Comparison of ENCODE assay signal across 16 cellular contexts in genomic region chr21:45282283-45283018, GRCh38. TPM values are rescaled to one million over a fixed set of nuclear protein-coding genes. Genes with fewer than 3 reads are reported as not detected.
DNase-seq lines count a peak whose midpoint lies in the region; ATAC-seq and TF ChIP-seq lines count a peak whose summit lies in the region.
"Had no signal": no experiment of that assay in that cellular context is flagged by ENCODE, and none has a peak within 500 bp of the region (broad histone marks: within the 10 kb centered on the region; RNA-seq: fewer than 3 reads in every experiment).

No MANE protein-coding gene starts in this region.

- no peak overlapping the region for H2AK5ac ChIP-seq in IMR-90 (ENCODE audit: low read depth, low read length)

- no peak overlapping the region for H3K56ac ChIP-seq in IMR-90 (ENCODE audit: extremely low read depth, insufficient read depth, low read length)

- no peak overlapping the region for H3K4me3 Mint-ChIP-seq in activated T-cell treated with anti-CD3 and anti-CD28 coated beads, Interleukin-2, amount 50 U/mL, for 4 hours

- ATAC-seq in activated T-cell treated with anti-CD3 and anti-CD28 coated beads, Interleukin-2, amount 50 U/mL, for 4 hours = no peak
- no peak for ATAC-seq in IMR-90 (ENCODE audit: low read depth)
- ATAC-seq in lower lobe of right lung = no peak
- no peak for ATAC-seq in HG02763 (IDR thresholded peaks at IDR 0.05; ENCODE audit: unreplicated experiment)
- no peak for ATAC-seq in HG03039 (IDR thresholded peaks at IDR 0.05; ENCODE audit: unreplicated experiment)
- ATAC-seq: A549 had no signal

- no peak for TF ChIP-seq CTCF in IMR-90 (conservative IDR thresholded peaks at IDR 0.05; ENCODE audit: low read depth, low read length)
- TF ChIP-seq CTCF in lower lobe of right lung (IDR thresholded peaks at IDR 0.05) = no peak
- TF ChIP-seq CTCF in suprapubic skin (IDR thresholded peaks at IDR 0.05) = no peak

- peak; percentile 13 for DNase-seq in activated T-cell treated with anti-CD3 and anti-CD28 coated beads, Interleukin-2, amount 50 U/mL, for 1 hour
- no peak for DNase-seq in activated T-cell treated with anti-CD3 and anti-CD28 coated beads, Interleukin-2, amount 50 U/mL, for 4 hours
- DNase-seq in IMR-90 (no peak), lower lobe of right lung (peak; percentile 22), suprapubic skin (ENCODE audit: low spot score in 2 of 2) (peak; percentile 17 to 60), SK-N-DZ (ENCODE audit: low spot score) (no peak)
- DNase-seq: Caco-2, DMS53, HCEC 1CT, MV-4-11, NCI-H1417 treated with DMSO at 0.1 percent for 48 hours, NCI-H2029 treated with DMSO at 0.1 percent for 48 hours, NCI-H510A had no signal

- peaks cover 76% of the 10 kb centered on the region for H3K36me3 ChIP-seq in IMR-90 (ENCODE audit: control insufficient read depth, insufficient read depth, low read length)
- peaks cover 84% of the 10 kb centered on the region for H3K36me3 ChIP-seq in lower lobe of right lung
- peaks cover 82% of the 10 kb centered on the region for H3K36me3 ChIP-seq in suprapubic skin

- H2BK5ac ChIP-seq in IMR-90 (ENCODE audit: low read depth, low read length, poor library complexity, severe bottlenecking) = no peak overlapping the region

- 0 out of 2 replicates have a peak, but pooled peaks cover 4% of the 10 kb centered on the region for H3K9me1 ChIP-seq in IMR-90 (ENCODE audit: insufficient read depth, low read length)

- H3K9me3 ChIP-seq in IMR-90 (ENCODE audit: control insufficient read depth, insufficient read depth, low read length) = no peaks in the 10 kb centered on the region
- H3K9me3 ChIP-seq in lower lobe of right lung = no peaks in the 10 kb centered on the region
- no peaks in the 10 kb centered on the region for H3K9me3 ChIP-seq in suprapubic skin
- H3K9me3 ChIP-seq: A549, Caco-2 had no signal

- intact Hi-C loops in IMR-90 (cut with micrococcal nuclease) = no loop called here
- intact Hi-C loops in lower lobe of right lung (cut with DNase I) = no loop called here

- no peak overlapping the region for H4K8ac ChIP-seq in IMR-90 (ENCODE audit: low read depth in 2 of 2, low read length in 2 of 2)

- TF ChIP-seq RAD21 in IMR-90 (IDR thresholded peaks at IDR 0.05; ENCODE audit: low read length) = no peak

- H4K5ac ChIP-seq in IMR-90 (ENCODE audit: low read depth, low read length) = no peak overlapping the region

- H3K4me2 ChIP-seq in IMR-90 (ENCODE audit: low read depth, low read length) = no peak overlapping the region
- H3K4me2 ChIP-seq: A549 had no signal

- H3K27ac ChIP-seq in IMR-90 (ENCODE audit: insufficient read depth, low read length) (no peak overlapping the region), lower lobe of right lung (no peak overlapping the region), suprapubic skin (no peak overlapping the region)
- H3K27ac ChIP-seq: A549 had no signal

- peaks cover 38% of the 10 kb centered on the region for H3K36me3 Mint-ChIP-seq in activated T-cell treated with anti-CD3 and anti-CD28 coated beads, Interleukin-2, amount 50 U/mL, for 4 hours (ENCODE audit: insufficient read depth)

- no peak overlapping the region for H2BK20ac ChIP-seq in IMR-90 (ENCODE audit: low read depth, low read length)

- no peak overlapping the region for H3K4me3 ChIP-seq in IMR-90 (ENCODE audit: insufficient read depth, low read depth, low read length)
- H3K4me3 ChIP-seq in lower lobe of right lung = no peak overlapping the region
- no peak overlapping the region for H3K4me3 ChIP-seq in suprapubic skin
- H3K4me3 ChIP-seq: A549 had no signal

- no peak overlapping the region for H3K14ac ChIP-seq in IMR-90 (replicated peaks; ENCODE audit: low read depth, low read length)

- H3K27me3 Mint-ChIP-seq in activated T-cell treated with anti-CD3 and anti-CD28 coated beads, Interleukin-2, amount 50 U/mL, for 4 hours (ENCODE audit: low read depth) = no peaks in the 10 kb centered on the region

- in situ Hi-C loops in IMR-90 (cut with MboI; ENCODE audit: low sequenced_read_pairs) = loop anchor here (10.0 kb wide), 1 partner anchor 138 kb away; no protein-coding TSS in a partner anchor

- H4K91ac ChIP-seq in IMR-90 (ENCODE audit: insufficient read depth, low read depth, low read length) = no peak overlapping the region

- H3K9ac ChIP-seq in IMR-90 (ENCODE audit: low read depth, low read length) = no peak overlapping the region

- H2BK120ac ChIP-seq in IMR-90 (ENCODE audit: low read depth, low read length) = no peak overlapping the region

- H3K4ac ChIP-seq in IMR-90 (ENCODE audit: low read depth, low read length) = no peak overlapping the region

- BruUV-seq in IMR-90 (replicated peaks; lab: Mats Ljungman, UMichigan) = no TSS peak

- H3K4me1 ChIP-seq in IMR-90 (ENCODE audit: control insufficient read depth, insufficient read depth, low read length) (peaks cover 4% of the 10 kb centered on the region; the same call in 1 of the 2 replicates), lower lobe of right lung (peaks cover 6% of the 10 kb centered on the region), suprapubic skin (peaks cover 12% of the 10 kb centered on the region)
- H3K4me1 ChIP-seq: Caco-2 had no signal

- H4K20me1 ChIP-seq in IMR-90 (ENCODE audit: insufficient read depth, low read length) = peaks cover 92% of the 10 kb centered on the region

- peaks cover 7% of the 10 kb centered on the region for H3K4me1 Mint-ChIP-seq in activated T-cell treated with anti-CD3 and anti-CD28 coated beads, Interleukin-2, amount 50 U/mL, for 4 hours (ENCODE audit: low read depth)

- 96% methylated on average over 14 of the region's 22 CpGs; no CpG with 5 or more reads in 1 of the 2 experiments for WGBS in IMR-90 (ENCODE audit: extremely low coverage in 2 of 2, insufficient read length in 1 of 2), 2 experiments
- 87% methylated on average over 19 of the region's 22 CpGs for WGBS in suprapubic skin

- CTCF ChIA-PET in IMR-90 (lab: Yijun Ruan, JAX) = no interaction called here

- POLR2A ChIA-PET in IMR-90 (lab: Charles Lee; ENCODE audit: unreplicated experiment) = no interaction called here

- no peak overlapping the region for H2AFZ ChIP-seq in IMR-90 (replicated peaks; ENCODE audit: low read length, poor library complexity)

- H3K9me3 Mint-ChIP-seq in activated T-cell treated with anti-CD3 and anti-CD28 coated beads, Interleukin-2, amount 50 U/mL, for 4 hours = no peaks in the 10 kb centered on the region

- H3K18ac ChIP-seq in IMR-90 (ENCODE audit: low read depth, low read length) = no peak overlapping the region

- dilution Hi-C loops in IMR-90 (cut with HindIII; ENCODE audit: low sequenced_read_pairs, unreplicated experiment) = no loop called here

- no peak overlapping the region for H3K23ac ChIP-seq in IMR-90 (ENCODE audit: low read depth, low read length)

- H2AK9ac ChIP-seq in IMR-90 (replicated peaks; ENCODE audit: low read depth, low read length, poor library complexity) = peak overlapping the region; percentile 31

- peaks cover 20 to 85% of the 10 kb centered on the region in 2 experiments; a peak in 3 of 4 replicates for H3K79me1 ChIP-seq in IMR-90 (ENCODE audit: low read depth in 1 of 2, low read length in 2 of 2)

- no peak for TF ChIP-seq EP300 in suprapubic skin (IDR thresholded peaks at IDR 0.05)

- no peak for TF ChIP-seq POLR2A in IMR-90 (IDR thresholded peaks at IDR 0.05; ENCODE audit: low read depth, low read length)
- no peak for TF ChIP-seq POLR2A in suprapubic skin (IDR thresholded peaks at IDR 0.05)

- H3K27me3 ChIP-seq in IMR-90 (ENCODE audit: control insufficient read depth, insufficient read depth, low read length) (no peaks in the 10 kb centered on the region), lower lobe of right lung (ENCODE audit: low read depth) (no peaks in the 10 kb centered on the region), suprapubic skin (no peaks in the 10 kb centered on the region)

- H2BK15ac ChIP-seq in IMR-90 (ENCODE audit: low read depth, low read length) = no peak overlapping the region

TF ChIP-seq in IMR-90, 13 proteins besides CTCF, POLR2A, EP300 and RAD21:
- TF ChIP-seq FOS (IDR thresholded peaks at IDR 0.05; ENCODE audit: low read depth, low read length) (no peak), MXI1 (IDR thresholded peaks at IDR 0.05; ENCODE audit: borderline replicate concordance, low read depth, low read length) (no peak), RFX5 (IDR thresholded peaks at IDR 0.05; ENCODE audit: low read depth, low read length) (no peak), RCOR1 (IDR thresholded peaks at IDR 0.05; ENCODE audit: insufficient replicate concordance, low read length) (no peak)

RNA-seq across cellular contexts. Expression of gene POFUT2, which starts 5.2 kb away (rescaled TPM):
- 10 to 100 TPM; 14.4 to 17.1 (median 15.1) TPM for total RNA-seq in activated T-cell treated with anti-CD3 and anti-CD28 coated beads, Interleukin-2, amount 50 U/mL, for 4 hours
- total RNA-seq in IMR-90 (2012; rRNA removed) (18.8 and 23.9 TPM in 2 replicates), lower lobe of right lung (29.1 TPM), suprapubic skin (10 to 100 TPM; 10.7 to 46.9 (median 20.0) TPM)
- polyA plus RNA-seq in IMR-90 (2012; rRNA removed) = 58.5 and 59.3 TPM in 2 replicates
- 46.5 and 53.6 TPM in 2 replicates for polyA plus RNA-seq in IMR-90 (2012; cell fraction: cytosol; rRNA removed)
- 236 and 251 TPM in 2 replicates for polyA plus RNA-seq in IMR-90 (2012; cell fraction: nucleus; rRNA removed; ENCODE audit: low replicate concordance)
- 13.5 and 16.8 TPM in 2 replicates for polyA plus RNA-seq in SK-N-DZ (2014; cell fraction: cytosol; rRNA removed)
- 68.2 and 72.8 TPM in 2 replicates for polyA plus RNA-seq in SK-N-DZ (2014; cell fraction: nucleus; rRNA removed)

Comparison
In these comparisons a context has a peak if more than half of its experiments do, and no peak if none do; other contexts are left out.
1. DNase-seq: peak in activated T-cell treated with anti-CD3 and anti-CD28 coated beads, Interleukin-2, amount 50 U/mL, for 1 hour (single experiment), lower lobe of right lung (single experiment) and suprapubic skin (2 of 2); none in activated T-cell treated with anti-CD3 and anti-CD28 coated beads, Interleukin-2, amount 50 U/mL, for 4 hours (single experiment), IMR-90 (single experiment) and SK-N-DZ (single experiment).